ENCODE assay signal across 28 cellular contexts in genomic region chr10:5103481-5103880, GRCh38.
"Had no signal": no experiment of that assay in that cellular context is flagged by ENCODE, and none has a peak within 500 bp of the region (broad histone marks: within the 10 kb centered on the region; RNA-seq: fewer than 3 reads in every experiment).

No MANE protein-coding gene starts in this region.

- H3K36me3 Mint-ChIP-seq: mesothelial cell of epicardium; naive B cell; stimulated activated naive B cell treated with anti-CD40 and anti-IgM and Interleukin-4, amounts not matched to agents 10 μg/mL and 1 μg/mL and 100 μg/mL, for 72 hours had no signal

- H3K27ac ChIP-seq: heart right ventricle, hepatocyte, left lung, parathyroid adenoma, right atrium auricular region, stomach, suprapubic skin, thoracic aorta, tibial artery, upper lobe of right lung had no signal

- H3K4me2 ChIP-seq: hepatocyte, smooth muscle cell had no signal

- H3K4me3 ChIP-seq: heart right ventricle, hepatocyte, left lung, lung, right atrium auricular region, right lobe of liver, smooth muscle cell, stomach, suprapubic skin, thoracic aorta, tibial artery, upper lobe of right lung had no signal

- H3K9ac ChIP-seq: parathyroid adenoma had no signal

- H3K4me1 ChIP-seq: left lung, parathyroid adenoma, right atrium auricular region, suprapubic skin, tibial artery, upper lobe of right lung had no signal

- H3K27me3 Mint-ChIP-seq: stimulated activated naive B cell treated with anti-CD40 and anti-IgM and Interleukin-4, amounts not matched to agents 10 μg/mL and 1 μg/mL and 100 μg/mL, for 72 hours had no signal

- H2AFZ ChIP-seq: hepatocyte, parathyroid adenoma had no signal

- DNase-seq: heart right ventricle; kidney glomerular epithelial cell; left cardiac atrium; left lung; mesendoderm; naive B cell; nucleus accumbens; stimulated activated CD4-positive, alpha-beta T cell treated with anti-CD3 and anti-CD28 coated beads, Interleukin-2, amount 100 ng/mL, for 24 hours; stimulated activated CD4-positive, alpha-beta T cell treated with anti-CD3 and anti-CD28 coated beads, Interleukin-4, amount 100 ng/mL, for 1 hour; stimulated activated naive B cell treated with anti-CD40 and anti-IgM and Interleukin-4, amounts not matched to agents 10 μg/mL and 1 μg/mL and 100 μg/mL, for 72 hours; stimulated activated naive CD8-positive, alpha-beta T cell treated with anti-CD3 and anti-CD28 coated beads, Interleukin-15, Interleukin-2, amounts not matched to agents 100 U/mL and 50 U/mL, for 24 hours; stomach; tibial artery; trophoblast cell; upper lobe of right lung had no signal

- FAIRE-seq: keratinocyte, urothelium cell line had no signal

- H3K9me3 ChIP-seq: heart right ventricle, left lung, right atrium auricular region, right lobe of liver, stomach, suprapubic skin, thoracic aorta, tibial artery, upper lobe of right lung had no signal

- H3K27me3 ChIP-seq: heart right ventricle, hepatocyte, left lung, right atrium auricular region, right lobe of liver, stomach, suprapubic skin, tibial artery, upper lobe of right lung had no signal

- H3K27ac Mint-ChIP-seq: mesothelial cell of epicardium; naive B cell; nephron; stimulated activated naive B cell treated with anti-CD40 and anti-IgM and Interleukin-4, amounts not matched to agents 10 μg/mL and 1 μg/mL and 100 μg/mL, for 72 hours had no signal

- H3K79me2 ChIP-seq: hepatocyte, parathyroid adenoma had no signal

- H3K9me3 Mint-ChIP-seq: neural crest cell; stimulated activated naive B cell treated with anti-CD40 and anti-IgM and Interleukin-4, amounts not matched to agents 10 μg/mL and 1 μg/mL and 100 μg/mL, for 72 hours had no signal

- ATAC-seq: heart right ventricle; left cardiac atrium; left lung; stimulated activated naive B cell treated with anti-CD40 and anti-IgM and Interleukin-4, amounts not matched to agents 10 μg/mL and 1 μg/mL and 100 μg/mL, for 72 hours; stimulated activated naive CD8-positive, alpha-beta T cell treated with anti-CD3 and anti-CD28 coated beads, Interleukin-15, Interleukin-2, amounts not matched to agents 100 U/mL and 50 U/mL, for 24 hours; upper lobe of right lung had no signal

- H3K4me3 Mint-ChIP-seq: mesothelial cell of epicardium; naive B cell; nephron; neural crest cell; stimulated activated naive B cell treated with anti-CD40 and anti-IgM and Interleukin-4, amounts not matched to agents 10 μg/mL and 1 μg/mL and 100 μg/mL, for 72 hours had no signal

- H3K4me1 Mint-ChIP-seq: mesothelial cell of epicardium; naive B cell; nephron; neural crest cell; stimulated activated naive B cell treated with anti-CD40 and anti-IgM and Interleukin-4, amounts not matched to agents 10 μg/mL and 1 μg/mL and 100 μg/mL, for 72 hours had no signal
